ENCODE assay signal across 9 cellular contexts in genomic region chr12:47881826-47882427, GRCh38. TPM values are rescaled to one million over a fixed set of nuclear protein-coding genes. Genes with fewer than 3 reads are reported as not detected.
DNase-seq lines count a peak whose midpoint lies in the region; ATAC-seq, FAIRE-seq and TF ChIP-seq lines count a peak whose summit lies in the region.
"Had no signal": no experiment of that assay in that cellular context is flagged by ENCODE, and none has a peak within 500 bp of the region (broad histone marks: within the 10 kb centered on the region; RNA-seq: fewer than 3 reads in every experiment).

No MANE protein-coding gene starts in this region.

- no peak for ATAC-seq in activated naive CD8-positive, alpha-beta T cell treated with anti-CD3 and anti-CD28 coated beads, Interleukin-2, amount 10 ng/mL, durations not matched to agents 7 days and 5 days (ENCODE audit: low read depth)
- peak; percentile 59 for ATAC-seq in left lung
- ATAC-seq in HepG2: no peak
- ATAC-seq in GM18867 (IDR thresholded peaks at IDR 0.05; ENCODE audit: unreplicated experiment): no peak
- no peak for ATAC-seq in HG03159 (IDR thresholded peaks at IDR 0.05; ENCODE audit: unreplicated experiment)

- FAIRE-seq in H54 (lab: Jason Lieb, UNC): peak; percentile 38
- no peak for FAIRE-seq in HepG2 (lab: Jason Lieb, UNC)

- in situ Hi-C loops in HepG2 (cut with HindIII; ENCODE audit: extremely low pct_ligation_motif_present, low pct_unique_long_range_greater_than_20kb): no loop called here

- H3K79me2 ChIP-seq in HepG2 (ENCODE audit: insufficient read depth, low read length): no peaks in the 10 kb centered on the region

- H3K27me3 ChIP-seq in AG04450 (ENCODE audit: control insufficient read depth, insufficient read depth, low read length) (no peaks in the 10 kb centered on the region), left lung (no peaks in the 10 kb centered on the region), HepG2 (ENCODE audit: control insufficient read depth in 1 of 2, insufficient read depth in 2 of 2, low read length in 2 of 2) (peaks cover 0 to 19% of the 10 kb centered on the region in 2 experiments; a peak in 2 of 5 replicates)

- peaks cover 0 to 25% of the 10 kb centered on the region in 2 donors for H3K36me3 ChIP-seq in left lung
- H3K36me3 ChIP-seq in HepG2 (replicated peaks in 1 of 2; ENCODE audit: control insufficient read depth in 1 of 2, insufficient read depth in 2 of 2, low read length in 2 of 2): no peaks in the 10 kb centered on the region

- no peak overlapping the region for H2AFZ ChIP-seq in HepG2 (ENCODE audit: low read length)

- no peak overlapping the region for H3K4me2 ChIP-seq in HepG2 (ENCODE audit: low read depth, low read length)

- no peaks in the 10 kb centered on the region for H3K9me3 Mint-ChIP-seq in activated naive CD8-positive, alpha-beta T cell treated with anti-CD3 and anti-CD28 coated beads, Interleukin-2, amount 10 ng/mL, durations not matched to agents 7 days and 5 days

- H3K4me3 ChIP-seq in AG04450 (ENCODE audit: low read depth, low read length): 0 out of 2 replicates have a peak overlapping the region, but pooled peaks have one; percentile 2
- H3K4me3 ChIP-seq in left lung: no peak overlapping the region
- H3K4me3 ChIP-seq in HepG2 (replicated peaks in 1 of 3; ENCODE audit: insufficient read depth in 1 of 3, low read depth in 2 of 3, low read length in 3 of 3): no peak overlapping the region

- no peak overlapping the region for H3K9ac ChIP-seq in HepG2 (ENCODE audit: insufficient read depth, low read depth, low read length)

- POLR2A ChIA-PET in AG04450 (lab: Yijun Ruan, JAX): interaction anchor here (1.0 to 2.0 kb wide), 6 partner anchors 12 to 929 kb away, joined by 3 to 15 read pairs (median 5); partner anchors contain the start of gene VDR
- POLR2A ChIA-PET in activated naive CD8-positive, alpha-beta T cell treated with anti-CD3 and anti-CD28 coated beads, Interleukin-2, amount 10 ng/mL, durations not matched to agents 7 days and 5 days (lab: Charles Lee): no interaction called here
- POLR2A ChIA-PET in HepG2 (lab: Yijun Ruan, JAX): no interaction called here

- H3K27ac ChIP-seq in AG04450 (ENCODE audit: low read depth, low read length) (peak overlapping the region; percentile 96), left lung (peak overlapping the region in 1 of 2 donors; percentile 39), HepG2 (ENCODE audit: extremely low read length, insufficient read depth, low read length) (no peak overlapping the region)

- no peak for TF ChIP-seq POLR2A in H54 (IDR thresholded peaks at IDR 0.05; ENCODE audit: low read depth, low read length)
- no peak for TF ChIP-seq POLR2A in HepG2 (IDR thresholded peaks at IDR 0.05; ENCODE audit: insufficient read depth in 1 of 2, low read depth in 2 of 2, low read length in 2 of 2)

- TF ChIP-seq RAD21 in HepG2 (CRISPR knock-in tag; IDR thresholded peaks at IDR 0.05): no peak

- peak overlapping the region; percentile 87 for H3K4me3 Mint-ChIP-seq in activated naive CD8-positive, alpha-beta T cell treated with anti-CD3 and anti-CD28 coated beads, Interleukin-2, amount 10 ng/mL, durations not matched to agents 7 days and 5 days

- TF ChIP-seq EP300 in HepG2 (IDR thresholded peaks at IDR 0.05; ENCODE audit: low read depth in 2 of 2, low read length in 2 of 2): no peak
- no peak for TF ChIP-seq EP300 in HepG2 (CRISPR knock-in tag; IDR thresholded peaks at IDR 0.05; ENCODE audit: borderline replicate concordance)

- H3K4me1 ChIP-seq in left lung (peaks cover 18 to 44% of the 10 kb centered on the region in 2 donors), HepG2 (ENCODE audit: insufficient read depth, low read length) (peaks cover 40% of the 10 kb centered on the region)

- H3K27ac Mint-ChIP-seq in activated naive CD8-positive, alpha-beta T cell treated with anti-CD3 and anti-CD28 coated beads, Interleukin-2, amount 10 ng/mL, durations not matched to agents 7 days and 5 days: peak overlapping the region; percentile 93

- no peaks in the 10 kb centered on the region for H4K20me1 ChIP-seq in HepG2 (ENCODE audit: insufficient read depth, low read length)

- peaks cover 23% of the 10 kb centered on the region for H3K36me3 Mint-ChIP-seq in activated naive CD8-positive, alpha-beta T cell treated with anti-CD3 and anti-CD28 coated beads, Interleukin-2, amount 10 ng/mL, durations not matched to agents 7 days and 5 days

- 35% methylated on average over 8 of the region's 8 CpGs for WGBS in HepG2 (ENCODE audit: low lambda C conversion rate)

- intact Hi-C loops in left lung (cut with DNase I): no loop called here
- intact Hi-C loops in HepG2 (cut with micrococcal nuclease; ENCODE audit: unreplicated experiment): no loop called here

- DNase-seq in AG04450 (ENCODE audit: low read depth, low spot score) (peak; percentile 96), H54 (ENCODE audit: insufficient read length, low spot score) (peak; percentile 59), left lung (peak in 1 of 2 donors; percentile 71), HepG2 (ENCODE audit: low spot score) (no peak), DMS153 treated with DMSO at 0.1 percent for 48 hours (lab: John Stamatoyannopoulos, UW; ENCODE audit: unreplicated experiment) (no peak)
- no peak for DNase-seq in activated naive CD8-positive, alpha-beta T cell treated with anti-CD3 and anti-CD28 coated beads, Interleukin-2, amount 10 ng/mL, durations not matched to agents 7 days and 5 days
- DNase-seq: stimulated activated naive CD4-positive, alpha-beta T cell treated with Interleukin-2 at 50 U/mL for 16 hours had no signal

- H3K9me3 ChIP-seq in AG04450 (ENCODE audit: control insufficient read depth, insufficient read depth, low read length) (no peaks in the 10 kb centered on the region), left lung (no peaks in the 10 kb centered on the region), HepG2 (ENCODE audit: low read length) (no peaks in the 10 kb centered on the region)

- no peak for TF ChIP-seq CTCF in AG04450 (IDR thresholded peaks at IDR 0.05; ENCODE audit: low read depth, low read length)
- no peak for TF ChIP-seq CTCF in left lung (IDR thresholded peaks at IDR 0.05)
- no peak for TF ChIP-seq CTCF in HepG2 (CRISPR knock-in tag; IDR thresholded peaks at IDR 0.05)

- no TSS peak for BruUV-seq in HepG2 (replicated peaks; lab: Mats Ljungman, UMichigan)

- H3K4me1 Mint-ChIP-seq in activated naive CD8-positive, alpha-beta T cell treated with anti-CD3 and anti-CD28 coated beads, Interleukin-2, amount 10 ng/mL, durations not matched to agents 7 days and 5 days: peaks cover 58% of the 10 kb centered on the region

- no peaks in the 10 kb centered on the region for H3K27me3 Mint-ChIP-seq in activated naive CD8-positive, alpha-beta T cell treated with anti-CD3 and anti-CD28 coated beads, Interleukin-2, amount 10 ng/mL, durations not matched to agents 7 days and 5 days

- CTCF ChIA-PET in AG04450 (lab: Charles Lee) (interaction anchor here (1.5 kb wide), 1 partner anchor 23 kb away, joined by 4 read pairs; the partner anchor contains the start of gene VDR), HepG2 (lab: Yijun Ruan, JAX; ENCODE audit: low intra/inter-chr PET ratio, low total read pairs) (no interaction called here)

TF ChIP-seq in HepG2, 621 proteins besides CTCF, POLR2A, EP300 and RAD21:
- no peak for TF ChIP-seq MIER3 (CRISPR knock-in tag; IDR thresholded peaks at IDR 0.05; ENCODE audit: borderline replicate concordance)
- no peak for TF ChIP-seq ZNF7 (CRISPR knock-in tag; IDR thresholded peaks at IDR 0.05)
- no peak for TF ChIP-seq ZNF720 (CRISPR knock-in tag; IDR thresholded peaks at IDR 0.05)
- no peak for TF ChIP-seq CHD2 (IDR thresholded peaks at IDR 0.05; ENCODE audit: low read depth, low read length)
- TF ChIP-seq JARID2 (CRISPR knock-in tag; IDR thresholded peaks at IDR 0.05; ENCODE audit: insufficient replicate concordance): no peak
- TF ChIP-seq KLF15 (CRISPR knock-in tag; IDR thresholded peaks at IDR 0.05; ENCODE audit: borderline replicate concordance): no peak
- no peak for TF ChIP-seq ZNF83 (CRISPR knock-in tag; IDR thresholded peaks at IDR 0.05; ENCODE audit: borderline replicate concordance)
- TF ChIP-seq PCBP2 (optimal IDR thresholded peaks at IDR 0.05; ENCODE audit: low read depth, low read length, poor library complexity, severe bottlenecking): no peak
- no peak for TF ChIP-seq ZNF329 (CRISPR knock-in tag; IDR thresholded peaks at IDR 0.05; ENCODE audit: low read depth)
- no peak for TF ChIP-seq ZNF816 (CRISPR knock-in tag; IDR thresholded peaks at IDR 0.05; ENCODE audit: borderline replicate concordance)

RNA-seq across cellular contexts. Expression of gene VDR, which starts 22.9 kb away (rescaled TPM):
- polyA plus RNA-seq in AG04450 (2011; rRNA removed) (11.9 and 13.6 TPM in 2 replicates), HepG2 (2011; rRNA removed) (0.08 and 0.13 TPM in 2 replicates)
- 14.6 and 23.2 TPM in 2 replicates for polyA minus RNA-seq in AG04450 (2011; rRNA and poly(A)+ RNA removed)
- 10 to 100 TPM; 13.9 to 14.3 TPM for total RNA-seq in activated naive CD8-positive, alpha-beta T cell treated with anti-CD3 and anti-CD28 coated beads, Interleukin-2, amount 10 ng/mL, durations not matched to agents 7 days and 5 days
- total RNA-seq in left lung (10 to 100 TPM; 29.7 to 32.1 TPM), HepG2 (2016; rRNA removed; fragmentation: Illumina TruSeq; extraction: Trizol) (0.21 and 0.33 TPM in 2 replicates)
- 0.09 TPM in 1 of 2 replicates, not detected in the other for total RNA-seq in HepG2 (2016; cell fraction: cytosol; rRNA removed; fragmentation: Illumina TruSeq; extraction: Trizol; ENCODE audit: low read depth)
- 0.40 and 0.52 TPM in 2 replicates for total RNA-seq in HepG2 (2016; cell fraction: insoluble cytoplasmic fraction; rRNA removed; fragmentation: Illumina TruSeq; extraction: Trizol)
- 0.14 and 0.22 TPM in 2 replicates for total RNA-seq in HepG2 (2016; cell fraction: membrane; rRNA removed; fragmentation: Illumina TruSeq; extraction: Trizol)
- 0.16 and 0.25 TPM in 2 replicates for total RNA-seq in HepG2 (2016; cell fraction: nucleus; rRNA removed; fragmentation: Illumina TruSeq; extraction: Trizol)
- 0.04 and 0.09 TPM in 2 replicates for polyA plus RNA-seq in HepG2 (2011; cell fraction: cytosol; rRNA removed)
- 0.10 and 0.21 TPM in 2 replicates for polyA plus RNA-seq in HepG2 (2011; cell fraction: nucleus; rRNA removed)
- polyA plus RNA-seq in HepG2 (2012): 0.08 and 0.35 TPM in 2 replicates
- not detected in 2 replicates for polyA plus RNA-seq in HepG2 (2016; cell fraction: cytosol; fragmentation: Illumina TruSeq; extraction: Trizol; ENCODE audit: low read depth)
- 0.24 and 0.36 TPM in 2 replicates for polyA plus RNA-seq in HepG2 (2016; cell fraction: insoluble cytoplasmic fraction; fragmentation: Illumina TruSeq; extraction: Trizol; ENCODE audit: low read depth)
- polyA plus RNA-seq in HepG2 (2016; cell fraction: membrane; fragmentation: Illumina TruSeq; extraction: Trizol; ENCODE audit: low read depth): 0.03 and 0.12 TPM in 2 replicates
- polyA plus RNA-seq in HepG2 (2016; cell fraction: nucleus; fragmentation: Illumina TruSeq; extraction: Trizol; ENCODE audit: insufficient read depth, low read depth): 0.48 and 0.64 TPM in 2 replicates
- 0.16 and 12.3 TPM in 2 replicates for polyA minus RNA-seq in HepG2 (2011; rRNA and poly(A)+ RNA removed; ENCODE audit: low replicate concordance)
- not detected in 2 replicates for polyA minus RNA-seq in HepG2 (2011; cell fraction: cytosol; rRNA and poly(A)+ RNA removed)
- polyA minus RNA-seq in HepG2 (2011; cell fraction: nucleus; rRNA and poly(A)+ RNA removed): 0.13 and 0.25 TPM in 2 replicates

Comparison
In these comparisons a context has a peak if more than half of its experiments do, and no peak if none do; other contexts are left out.
1. DNase-seq: peak in AG04450 (single experiment) and H54 (single experiment); none in activated naive CD8-positive, alpha-beta T cell treated with anti-CD3 and anti-CD28 coated beads, Interleukin-2, amount 10 ng/mL, durations not matched to agents 7 days and 5 days (single experiment), HepG2 (single experiment) and DMS153 treated with DMSO at 0.1 percent for 48 hours (single experiment).
2. RNA of gene VDR, which starts 22.9 kb away (total RNA-seq): 29.7 to 32.1 TPM in left lung and 13.9 to 14.3 TPM in activated naive CD8-positive, alpha-beta T cell treated with anti-CD3 and anti-CD28 coated beads, Interleukin-2, amount 10 ng/mL, durations not matched to agents 7 days and 5 days; 0.09 to 0.52 TPM in HepG2; every median in the first group is over 4 times any median in the second.